ENCODE assay signal across 19 cellular contexts in genomic region chr1:81693316-81693715, GRCh38.
DNase-seq lines count a peak whose midpoint lies in the region; ATAC-seq, FAIRE-seq and TF ChIP-seq lines count a peak whose summit lies in the region.
"Had no signal": no experiment of that assay in that cellular context is flagged by ENCODE, and none has a peak within 500 bp of the region (broad histone marks: within the 10 kb centered on the region; RNA-seq: fewer than 3 reads in every experiment).

No MANE protein-coding gene starts in this region.

- DNase-seq in EH (ENCODE audit: low read depth) (peak; percentile 16), H54 (ENCODE audit: insufficient read length, low spot score) (no peak), PC-9 (no peak), osteoblast (ENCODE audit: insufficient read length, low spot score, missing footprints) (peak; percentile 6)
- no peak for DNase-seq in activated CD4-positive, CD25-positive, alpha-beta regulatory T cell treated with anti-CD3 and anti-CD28 coated beads, Interleukin-2, amount 50 U/mL, for 72 hours
- DNase-seq in activated CD4-positive, alpha-beta T cell treated with anti-CD3 and anti-CD28 coated beads for 36 hours: no peak
- DNase-seq: 8988T; CD4-positive, alpha-beta memory T cell; DMS153; DMS79; GF-D8; HFFc6; KG1 had no signal

- H3K36me3 ChIP-seq in PC-9 (ENCODE audit: low read depth): no peaks in the 10 kb centered on the region
- H3K36me3 ChIP-seq in osteoblast (ENCODE audit: insufficient read depth, low read length): no peaks in the 10 kb centered on the region
- H3K36me3 ChIP-seq: BLaER1 had no signal

- FAIRE-seq in H54 (lab: Jason Lieb, UNC): peak; percentile 50
- FAIRE-seq: HepG2, HTR-8/SVneo had no signal

- POLR2A ChIA-PET in PC-9 (lab: Charles Lee; ENCODE audit: unreplicated experiment): no interaction called here
- POLR2A ChIA-PET in activated CD4-positive, alpha-beta T cell treated with anti-CD3 and anti-CD28 coated beads for 36 hours (lab: Charles Lee): no interaction called here

- peaks cover 51% of the 10 kb centered on the region for H3K4me1 ChIP-seq in PC-9 (replicated peaks; ENCODE audit: insufficient read depth)
- H3K4me1 ChIP-seq in osteoblast (ENCODE audit: insufficient read depth, low read length): peaks cover 34% of the 10 kb centered on the region
- H3K4me1 ChIP-seq: BLaER1 had no signal

- intact Hi-C loops in PC-9 (cut with micrococcal nuclease; ENCODE audit: unreplicated experiment): no loop called here
- intact Hi-C loops in activated CD4-positive, alpha-beta T cell treated with anti-CD3 and anti-CD28 coated beads for 36 hours (cut with DNase I, micrococcal nuclease): no loop called here

- CTCF ChIA-PET in PC-9 (lab: Charles Lee): no interaction called here
- CTCF ChIA-PET in activated CD4-positive, alpha-beta T cell treated with anti-CD3 and anti-CD28 coated beads for 36 hours (lab: Charles Lee): interaction anchor here (0.5 kb wide), 1 partner anchor 963 kb away, joined by 3 read pairs; no protein-coding TSS in a partner anchor

- TF ChIP-seq CTCF in PC-9 (conservative IDR thresholded peaks at IDR 0.05): no peak
- no peak for TF ChIP-seq CTCF in osteoblast (IDR thresholded peaks at IDR 0.05; ENCODE audit: extremely low read depth, low read depth, low read length)

- TF ChIP-seq POLR2A in H54 (IDR thresholded peaks at IDR 0.05; ENCODE audit: low read depth, low read length): no peak

- BruUV-seq in PC-9 (replicated peaks; lab: Mats Ljungman, UMichigan): no TSS peak

- peaks cover 3% of the 10 kb centered on the region; the same call in 1 of the 2 replicates for H3K9me2 ChIP-seq in PC-9 (ENCODE audit: insufficient read depth)

- peaks cover 33% of the 10 kb centered on the region for H3F3A ChIP-seq in PC-9 (ENCODE audit: insufficient read depth, low read depth)

- peak overlapping the region; percentile 5; the same call in 1 of the 2 replicates for H3K27ac ChIP-seq in PC-9
- peak overlapping the region; percentile 19 for H3K27ac ChIP-seq in osteoblast (ENCODE audit: low read depth, low read length)
- H3K27ac ChIP-seq: BLaER1 had no signal

- H4K20me1 ChIP-seq in PC-9 (ENCODE audit: insufficient read depth) (no peaks in the 10 kb centered on the region), osteoblast (ENCODE audit: insufficient read depth, low read length) (no peaks in the 10 kb centered on the region)
- H4K20me1 ChIP-seq: BLaER1 had no signal

- H2AFZ ChIP-seq in PC-9 (0 out of 2 replicates have a peak overlapping the region, but pooled peaks have one; percentile 23), osteoblast (ENCODE audit: low read length) (no peak overlapping the region)

- H3K27me3 ChIP-seq in PC-9 (ENCODE audit: insufficient read depth, low read depth) (no peaks in the 10 kb centered on the region), osteoblast (ENCODE audit: insufficient read depth, low read length) (no peaks in the 10 kb centered on the region)
- H3K27me3 ChIP-seq: BLaER1 had no signal

- H3K4me2 ChIP-seq in PC-9 (no peak overlapping the region), osteoblast (ENCODE audit: insufficient read depth, low read length) (no peak overlapping the region)
- H3K4me2 ChIP-seq: BLaER1 had no signal

- H3K4me1 Mint-ChIP-seq in activated CD4-positive, alpha-beta T cell treated with anti-CD3 and anti-CD28 coated beads for 36 hours: no peaks in the 10 kb centered on the region
- H3K4me1 Mint-ChIP-seq: CD14-positive monocyte; CD4-positive, alpha-beta memory T cell had no signal

- peaks cover 2% of the 10 kb centered on the region for H3K9me3 Mint-ChIP-seq in activated CD4-positive, alpha-beta T cell treated with anti-CD3 and anti-CD28 coated beads for 36 hours (ENCODE audit: low read depth)
- H3K9me3 Mint-ChIP-seq: HFFc6 had no signal

- H3K4me3 ChIP-seq in PC-9 (no peak overlapping the region), osteoblast (ENCODE audit: insufficient read depth, low read length) (no peak overlapping the region)
- H3K4me3 ChIP-seq: BLaER1 had no signal

- peaks cover 2% of the 10 kb centered on the region for H3K27me3 Mint-ChIP-seq in activated CD4-positive, alpha-beta T cell treated with anti-CD3 and anti-CD28 coated beads for 36 hours
- H3K27me3 Mint-ChIP-seq: CD4-positive, alpha-beta memory T cell had no signal

- H3K79me2 ChIP-seq in PC-9 (ENCODE audit: low read depth) (no peaks in the 10 kb centered on the region), osteoblast (ENCODE audit: insufficient read depth, low read length) (no peaks in the 10 kb centered on the region)

- H3K27ac Mint-ChIP-seq in activated CD4-positive, alpha-beta T cell treated with anti-CD3 and anti-CD28 coated beads for 36 hours: no peak overlapping the region
- H3K27ac Mint-ChIP-seq: CD14-positive monocyte; CD4-positive, alpha-beta memory T cell; HFFc6 had no signal

- no peaks in the 10 kb centered on the region for H3K36me3 Mint-ChIP-seq in activated CD4-positive, alpha-beta T cell treated with anti-CD3 and anti-CD28 coated beads for 36 hours (ENCODE audit: low read depth)
- H3K36me3 Mint-ChIP-seq: CD14-positive monocyte; CD4-positive, alpha-beta memory T cell had no signal

- no peak for ATAC-seq in HG03354 (IDR thresholded peaks at IDR 0.05; ENCODE audit: poor library complexity, severe bottlenecking, unreplicated experiment)
- no peak for ATAC-seq in activated CD4-positive, alpha-beta T cell treated with anti-CD3 and anti-CD28 coated beads for 36 hours
- ATAC-seq: HCT116, HepG2 had no signal

- no peak overlapping the region for H3K4me3 Mint-ChIP-seq in activated CD4-positive, alpha-beta T cell treated with anti-CD3 and anti-CD28 coated beads for 36 hours
- H3K4me3 Mint-ChIP-seq: CD14-positive monocyte; CD4-positive, alpha-beta memory T cell; HFFc6 had no signal

- peaks cover 2% of the 10 kb centered on the region; the same call in 1 of the 2 replicates for H3K9me3 ChIP-seq in PC-9 (ENCODE audit: insufficient read depth, low read depth)
- no peaks in the 10 kb centered on the region for H3K9me3 ChIP-seq in osteoblast (ENCODE audit: low read depth, low read length)
- H3K9me3 ChIP-seq: BLaER1 had no signal

Comparison
In these comparisons a context has a peak if more than half of its experiments do, and no peak if none do; other contexts are left out.
1. DNase-seq: peak in EH (single experiment) and osteoblast (single experiment); none in H54 (single experiment), PC-9 (0 of 2), activated CD4-positive, CD25-positive, alpha-beta regulatory T cell treated with anti-CD3 and anti-CD28 coated beads, Interleukin-2, amount 50 U/mL, for 72 hours (single experiment) and activated CD4-positive, alpha-beta T cell treated with anti-CD3 and anti-CD28 coated beads for 36 hours (single experiment).